ENCODE assay signal across 1 cellular context in the genomic region with DNA sequence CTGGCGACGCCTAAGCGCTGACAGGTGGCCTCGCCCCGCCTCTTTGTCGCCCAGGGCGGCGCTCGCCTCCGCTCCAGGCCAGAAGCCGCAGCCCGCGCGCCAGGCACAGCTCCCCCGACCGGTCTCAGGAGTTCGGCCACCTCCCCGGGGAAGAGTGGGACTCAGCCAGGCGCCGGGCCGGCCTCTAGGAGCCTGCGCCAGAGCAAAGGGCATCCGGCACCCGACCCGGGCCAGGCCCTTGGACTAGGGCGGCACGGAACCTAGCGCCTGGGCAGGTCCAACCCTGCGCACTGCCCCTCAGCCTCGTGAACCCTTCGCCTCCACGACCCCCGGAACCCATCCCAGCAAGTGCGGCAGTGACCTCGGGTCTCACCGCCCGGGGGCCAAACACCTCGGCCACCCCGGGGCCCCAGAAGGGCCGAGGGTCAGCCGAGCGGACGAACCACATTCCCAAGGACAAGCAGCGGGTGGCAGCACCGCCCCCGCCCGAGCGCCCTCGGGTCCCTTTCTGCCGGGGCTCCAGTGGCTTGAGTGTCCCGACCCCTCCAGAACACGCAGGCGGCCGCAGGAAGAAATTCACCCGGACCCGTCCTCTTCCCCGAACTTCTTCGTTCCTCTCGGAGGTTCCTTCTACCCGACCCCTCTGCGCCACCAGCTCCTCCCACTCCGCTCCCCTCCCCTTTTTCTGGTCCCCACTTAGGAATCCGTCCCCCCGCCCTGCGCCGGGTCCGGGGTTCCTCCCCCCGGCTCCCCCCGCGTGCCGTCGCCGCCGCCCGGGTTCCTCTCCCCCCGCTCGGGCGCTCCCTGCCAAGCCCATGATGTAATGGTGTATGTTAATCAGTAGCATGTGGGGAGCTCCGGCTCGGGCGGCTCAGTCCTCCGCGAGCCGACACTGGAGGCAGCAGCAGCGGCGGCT.
TF ChIP-seq lines count a peak whose summit lies in the region.

No MANE protein-coding gene starts in this region.

TF ChIP-seq in HepG2, 621 proteins besides CTCF, POLR2A, EP300 and RAD21 (continued from another document and continues in another):
- TF ChIP-seq, protein P1, sequence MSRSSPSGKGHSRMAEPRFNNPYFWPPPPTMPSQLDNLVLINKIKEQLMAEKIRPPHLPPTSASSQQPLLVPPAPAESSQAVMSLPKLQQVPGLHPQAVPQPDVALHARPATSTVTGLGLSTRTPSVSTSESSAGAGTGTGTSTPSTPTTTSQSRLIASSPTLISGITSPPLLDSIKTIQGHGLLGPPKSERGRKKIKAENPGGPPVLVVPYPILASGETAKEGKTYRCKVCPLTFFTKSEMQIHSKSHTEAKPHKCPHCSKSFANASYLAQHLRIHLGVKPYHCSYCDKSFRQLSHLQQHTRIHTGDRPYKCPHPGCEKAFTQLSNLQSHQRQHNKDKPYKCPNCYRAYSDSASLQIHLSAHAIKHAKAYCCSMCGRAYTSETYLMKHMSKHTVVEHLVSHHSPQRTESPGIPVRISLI (CRISPR knock-in tag; IDR thresholded peaks at IDR 0.05; ENCODE audit: borderline replicate concordance): 0 out of 2 replicates have a peak, but pooled peaks have one; percentile 6
- no peak for TF ChIP-seq PRPF4 (IDR thresholded peaks at IDR 0.05; ENCODE audit: low read depth, low read length, poor library complexity, severe bottlenecking)
- TF ChIP-seq ZSCAN25 (CRISPR knock-in tag; IDR thresholded peaks at IDR 0.05): peak; percentile 50; the same call in 1 of the 2 replicates
- TF ChIP-seq NKX3-1 (CRISPR knock-in tag; IDR thresholded peaks at IDR 0.05): no peak; the same call in 1 of the 2 replicates
- TF ChIP-seq, protein P2, sequence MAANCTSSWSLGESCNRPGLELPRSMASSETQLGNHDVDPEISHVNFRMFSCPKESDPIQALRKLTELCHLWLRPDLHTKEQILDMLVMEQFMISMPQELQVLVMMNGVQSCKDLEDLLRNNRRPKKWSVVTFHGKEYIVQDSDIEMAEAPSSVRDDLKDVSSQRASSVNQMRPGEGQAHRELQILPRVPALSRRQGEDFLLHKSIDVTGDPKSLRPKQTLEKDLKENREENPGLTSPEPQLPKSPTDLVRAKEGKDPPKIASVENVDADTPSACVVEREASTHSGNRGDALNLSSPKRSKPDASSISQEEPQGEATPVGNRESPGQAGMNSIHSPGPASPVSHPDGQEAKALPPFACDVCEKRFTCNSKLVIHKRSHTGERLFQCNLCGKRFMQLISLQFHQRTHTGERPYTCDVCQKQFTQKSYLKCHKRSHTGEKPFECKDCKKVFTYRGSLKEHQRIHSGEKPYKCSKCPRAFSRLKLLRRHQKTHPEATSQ (CRISPR knock-in tag; IDR thresholded peaks at IDR 0.05; ENCODE audit: borderline replicate concordance): peak; percentile 34; the same call in 1 of the 2 replicates
- TF ChIP-seq ZNF777 (CRISPR knock-in tag; IDR thresholded peaks at IDR 0.05): no peak
- TF ChIP-seq TBX3 (IDR thresholded peaks at IDR 0.05; ENCODE audit: borderline replicate concordance): peak; percentile 68; the same call in 1 of the 2 replicates
- peak; percentile 70 for TF ChIP-seq POLR2AphosphoS5 (IDR thresholded peaks at IDR 0.05; ENCODE audit: low read depth, low read length)
- TF ChIP-seq, protein P3, sequence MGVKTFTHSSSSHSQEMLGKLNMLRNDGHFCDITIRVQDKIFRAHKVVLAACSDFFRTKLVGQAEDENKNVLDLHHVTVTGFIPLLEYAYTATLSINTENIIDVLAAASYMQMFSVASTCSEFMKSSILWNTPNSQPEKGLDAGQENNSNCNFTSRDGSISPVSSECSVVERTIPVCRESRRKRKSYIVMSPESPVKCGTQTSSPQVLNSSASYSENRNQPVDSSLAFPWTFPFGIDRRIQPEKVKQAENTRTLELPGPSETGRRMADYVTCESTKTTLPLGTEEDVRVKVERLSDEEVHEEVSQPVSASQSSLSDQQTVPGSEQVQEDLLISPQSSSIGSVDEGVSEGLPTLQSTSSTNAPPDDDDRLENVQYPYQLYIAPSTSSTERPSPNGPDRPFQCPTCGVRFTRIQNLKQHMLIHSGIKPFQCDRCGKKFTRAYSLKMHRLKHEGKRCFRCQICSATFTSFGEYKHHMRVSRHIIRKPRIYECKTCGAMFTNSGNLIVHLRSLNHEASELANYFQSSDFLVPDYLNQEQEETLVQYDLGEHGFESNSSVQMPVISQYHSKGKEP (CRISPR knock-in tag; IDR thresholded peaks at IDR 0.05): peak; percentile 3; the same call in 1 of the 2 replicates
- TF ChIP-seq ZNF83 (CRISPR knock-in tag; IDR thresholded peaks at IDR 0.05; ENCODE audit: borderline replicate concordance): peak; percentile 27; the same call in 1 of the 2 replicates
- 0 out of 2 replicates have a peak, but pooled peaks have one; percentile 29 for TF ChIP-seq SMAD9 (CRISPR knock-in tag; IDR thresholded peaks at IDR 0.05)
- peak; percentile 4 for TF ChIP-seq ELF3 (CRISPR knock-in tag; IDR thresholded peaks at IDR 0.05)
- TF ChIP-seq GATAD2A (CRISPR knock-in tag; IDR thresholded peaks at IDR 0.05): peak; percentile 23; the same call in 1 of the 2 replicates
- no peak for TF ChIP-seq DNMT3B (CRISPR knock-in tag; conservative IDR thresholded peaks at IDR 0.05)
- 0 out of 2 replicates have a peak, but pooled peaks have one; percentile 30 for TF ChIP-seq CREM (IDR thresholded peaks at IDR 0.05)
- no peak for TF ChIP-seq CREM (CRISPR knock-in tag; IDR thresholded peaks at IDR 0.05)
- TF ChIP-seq ZNF160 (CRISPR knock-in tag; IDR thresholded peaks at IDR 0.05): peak; percentile 79; the same call in 1 of the 2 replicates
- TF ChIP-seq ELF4 (CRISPR knock-in tag; IDR thresholded peaks at IDR 0.05; ENCODE audit: borderline replicate concordance): peak; percentile 43; the same call in 1 of the 2 replicates
- no peak for TF ChIP-seq NFYC (CRISPR knock-in tag; IDR thresholded peaks at IDR 0.05)
- TF ChIP-seq, protein P4, sequence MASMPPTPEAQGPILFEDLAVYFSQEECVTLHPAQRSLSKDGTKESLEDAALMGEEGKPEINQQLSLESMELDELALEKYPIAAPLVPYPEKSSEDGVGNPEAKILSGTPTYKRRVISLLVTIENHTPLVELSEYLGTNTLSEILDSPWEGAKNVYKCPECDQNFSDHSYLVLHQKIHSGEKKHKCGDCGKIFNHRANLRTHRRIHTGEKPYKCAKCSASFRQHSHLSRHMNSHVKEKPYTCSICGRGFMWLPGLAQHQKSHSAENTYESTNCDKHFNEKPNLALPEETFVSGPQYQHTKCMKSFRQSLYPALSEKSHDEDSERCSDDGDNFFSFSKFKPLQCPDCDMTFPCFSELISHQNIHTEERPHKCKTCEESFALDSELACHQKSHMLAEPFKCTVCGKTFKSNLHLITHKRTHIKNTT (CRISPR knock-in tag; IDR thresholded peaks at IDR 0.05): no peak
- TF ChIP-seq FOXK1 (CRISPR knock-in tag; IDR thresholded peaks at IDR 0.05; ENCODE audit: borderline replicate concordance, low read depth): peak; percentile 57; the same call in 1 of the 2 replicates
- peak; percentile 87 for TF ChIP-seq ZNF501 (CRISPR knock-in tag; IDR thresholded peaks at IDR 0.05)
- TF ChIP-seq MTF2 (CRISPR knock-in tag; IDR thresholded peaks at IDR 0.05; ENCODE audit: borderline replicate concordance): peak; percentile 88; the same call in 1 of the 2 replicates
- no peak for TF ChIP-seq PPARG (CRISPR knock-in tag; conservative IDR thresholded peaks at IDR 0.05)
- 0 out of 2 replicates have a peak, but pooled peaks have one; percentile 6 for TF ChIP-seq KDM1A (CRISPR knock-in tag; IDR thresholded peaks at IDR 0.05)
- TF ChIP-seq HNF4G (IDR thresholded peaks at IDR 0.05; ENCODE audit: borderline replicate concordance, low read depth, low read length): peak; percentile 55; the same call in 1 of the 2 replicates
- TF ChIP-seq HNF4G (CRISPR knock-in tag; IDR thresholded peaks at IDR 0.05; ENCODE audit: borderline replicate concordance, low read depth): peak; percentile 70; the same call in 1 of the 2 replicates
- TF ChIP-seq U2AF1 (optimal IDR thresholded peaks at IDR 0.05; ENCODE audit: low read depth, low read length): no peak
- TF ChIP-seq ZNF788 (CRISPR knock-in tag; IDR thresholded peaks at IDR 0.05; ENCODE audit: borderline replicate concordance): peak; percentile 46; the same call in 1 of the 2 replicates
- TF ChIP-seq, protein P5, sequence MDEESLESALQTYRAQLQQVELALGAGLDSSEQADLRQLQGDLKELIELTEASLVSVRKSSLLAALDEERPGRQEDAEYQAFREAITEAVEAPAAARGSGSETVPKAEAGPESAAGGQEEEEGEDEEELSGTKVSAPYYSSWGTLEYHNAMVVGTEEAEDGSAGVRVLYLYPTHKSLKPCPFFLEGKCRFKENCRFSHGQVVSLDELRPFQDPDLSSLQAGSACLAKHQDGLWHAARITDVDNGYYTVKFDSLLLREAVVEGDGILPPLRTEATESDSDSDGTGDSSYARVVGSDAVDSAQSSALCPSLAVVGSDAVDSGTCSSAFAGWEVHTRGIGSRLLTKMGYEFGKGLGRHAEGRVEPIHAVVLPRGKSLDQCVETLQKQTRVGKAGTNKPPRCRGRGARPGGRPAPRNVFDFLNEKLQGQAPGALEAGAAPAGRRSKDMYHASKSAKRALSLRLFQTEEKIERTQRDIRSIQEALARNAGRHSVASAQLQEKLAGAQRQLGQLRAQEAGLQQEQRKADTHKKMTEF (CRISPR knock-in tag; IDR thresholded peaks at IDR 0.05): peak; percentile 85
- no peak for TF ChIP-seq ZNF207 (IDR thresholded peaks at IDR 0.05; ENCODE audit: borderline replicate concordance)
- TF ChIP-seq, protein P6, sequence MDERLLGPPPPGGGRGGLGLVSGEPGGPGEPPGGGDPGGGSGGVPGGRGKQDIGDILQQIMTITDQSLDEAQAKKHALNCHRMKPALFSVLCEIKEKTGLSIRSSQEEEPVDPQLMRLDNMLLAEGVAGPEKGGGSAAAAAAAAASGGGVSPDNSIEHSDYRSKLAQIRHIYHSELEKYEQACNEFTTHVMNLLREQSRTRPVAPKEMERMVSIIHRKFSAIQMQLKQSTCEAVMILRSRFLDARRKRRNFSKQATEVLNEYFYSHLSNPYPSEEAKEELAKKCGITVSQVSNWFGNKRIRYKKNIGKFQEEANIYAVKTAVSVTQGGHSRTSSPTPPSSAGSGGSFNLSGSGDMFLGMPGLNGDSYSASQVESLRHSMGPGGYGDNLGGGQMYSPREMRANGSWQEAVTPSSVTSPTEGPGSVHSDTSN (CRISPR knock-in tag; IDR thresholded peaks at IDR 0.05): no peak
- TF ChIP-seq ZEB1 (IDR thresholded peaks at IDR 0.05; ENCODE audit: insufficient replicate concordance, low read depth): peak; percentile 70
- 0 out of 2 replicates have a peak, but pooled peaks have one; percentile 38 for TF ChIP-seq KLF13 (CRISPR knock-in tag; IDR thresholded peaks at IDR 0.05)
- TF ChIP-seq ZNF572 (CRISPR knock-in tag; IDR thresholded peaks at IDR 0.05): 0 out of 2 replicates have a peak, but pooled peaks have one; percentile 64
- TF ChIP-seq ZNF569 (CRISPR knock-in tag; IDR thresholded peaks at IDR 0.05; ENCODE audit: borderline replicate concordance): no peak
- peak; percentile 89; the same call in 1 of the 2 replicates for TF ChIP-seq PHF21A (CRISPR knock-in tag; IDR thresholded peaks at IDR 0.05)
- peak; percentile 54 for TF ChIP-seq TBL1XR1 (IDR thresholded peaks at IDR 0.05; ENCODE audit: borderline replicate concordance, low read length, partially characterized antibody)
- peak; percentile 22; the same call in 1 of the 2 replicates for TF ChIP-seq ZNF180 (CRISPR knock-in tag; IDR thresholded peaks at IDR 0.05; ENCODE audit: borderline replicate concordance, low read depth)
- no peak for TF ChIP-seq ZFP36L2 (CRISPR knock-in tag; IDR thresholded peaks at IDR 0.05)
- no peak for TF ChIP-seq EZH2 (conservative IDR thresholded peaks at IDR 0.05; ENCODE audit: low read depth, low read length)
- no peak; the same call in 1 of the 2 replicates for TF ChIP-seq ZNF549 (CRISPR knock-in tag; IDR thresholded peaks at IDR 0.05)
- TF ChIP-seq NR2F1 (CRISPR knock-in tag; IDR thresholded peaks at IDR 0.05): peak; percentile 55 to 74; a peak in 3 of 4 replicates
- peak; percentile 51; the same call in 1 of the 2 replicates for TF ChIP-seq MEIS1 (CRISPR knock-in tag; IDR thresholded peaks at IDR 0.05; ENCODE audit: borderline replicate concordance)
- TF ChIP-seq ZKSCAN5 (CRISPR knock-in tag; IDR thresholded peaks at IDR 0.05): no peak
- peak; percentile 56; the same call in 1 of the 2 replicates for TF ChIP-seq REPIN1 (CRISPR knock-in tag; IDR thresholded peaks at IDR 0.05; ENCODE audit: borderline replicate concordance, low read depth)
- TF ChIP-seq, protein P7, sequence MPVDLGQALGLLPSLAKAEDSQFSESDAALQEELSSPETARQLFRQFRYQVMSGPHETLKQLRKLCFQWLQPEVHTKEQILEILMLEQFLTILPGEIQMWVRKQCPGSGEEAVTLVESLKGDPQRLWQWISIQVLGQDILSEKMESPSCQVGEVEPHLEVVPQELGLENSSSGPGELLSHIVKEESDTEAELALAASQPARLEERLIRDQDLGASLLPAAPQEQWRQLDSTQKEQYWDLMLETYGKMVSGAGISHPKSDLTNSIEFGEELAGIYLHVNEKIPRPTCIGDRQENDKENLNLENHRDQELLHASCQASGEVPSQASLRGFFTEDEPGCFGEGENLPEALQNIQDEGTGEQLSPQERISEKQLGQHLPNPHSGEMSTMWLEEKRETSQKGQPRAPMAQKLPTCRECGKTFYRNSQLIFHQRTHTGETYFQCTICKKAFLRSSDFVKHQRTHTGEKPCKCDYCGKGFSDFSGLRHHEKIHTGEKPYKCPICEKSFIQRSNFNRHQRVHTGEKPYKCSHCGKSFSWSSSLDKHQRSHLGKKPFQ (CRISPR knock-in tag; IDR thresholded peaks at IDR 0.05; ENCODE audit: insufficient replicate concordance): peak; percentile 85
- TF ChIP-seq, protein P8, sequence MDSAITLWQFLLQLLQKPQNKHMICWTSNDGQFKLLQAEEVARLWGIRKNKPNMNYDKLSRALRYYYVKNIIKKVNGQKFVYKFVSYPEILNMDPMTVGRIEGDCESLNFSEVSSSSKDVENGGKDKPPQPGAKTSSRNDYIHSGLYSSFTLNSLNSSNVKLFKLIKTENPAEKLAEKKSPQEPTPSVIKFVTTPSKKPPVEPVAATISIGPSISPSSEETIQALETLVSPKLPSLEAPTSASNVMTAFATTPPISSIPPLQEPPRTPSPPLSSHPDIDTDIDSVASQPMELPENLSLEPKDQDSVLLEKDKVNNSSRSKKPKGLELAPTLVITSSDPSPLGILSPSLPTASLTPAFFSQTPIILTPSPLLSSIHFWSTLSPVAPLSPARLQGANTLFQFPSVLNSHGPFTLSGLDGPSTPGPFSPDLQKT (CRISPR knock-in tag; IDR thresholded peaks at IDR 0.05; ENCODE audit: borderline replicate concordance): no peak; the same call in 1 of the 2 replicates
- peak; percentile 90 for TF ChIP-seq YEATS4 (CRISPR knock-in tag; IDR thresholded peaks at IDR 0.05; ENCODE audit: borderline replicate concordance)
- TF ChIP-seq ZNF251 (CRISPR knock-in tag; IDR thresholded peaks at IDR 0.05): no peak
- TF ChIP-seq, protein P9, sequence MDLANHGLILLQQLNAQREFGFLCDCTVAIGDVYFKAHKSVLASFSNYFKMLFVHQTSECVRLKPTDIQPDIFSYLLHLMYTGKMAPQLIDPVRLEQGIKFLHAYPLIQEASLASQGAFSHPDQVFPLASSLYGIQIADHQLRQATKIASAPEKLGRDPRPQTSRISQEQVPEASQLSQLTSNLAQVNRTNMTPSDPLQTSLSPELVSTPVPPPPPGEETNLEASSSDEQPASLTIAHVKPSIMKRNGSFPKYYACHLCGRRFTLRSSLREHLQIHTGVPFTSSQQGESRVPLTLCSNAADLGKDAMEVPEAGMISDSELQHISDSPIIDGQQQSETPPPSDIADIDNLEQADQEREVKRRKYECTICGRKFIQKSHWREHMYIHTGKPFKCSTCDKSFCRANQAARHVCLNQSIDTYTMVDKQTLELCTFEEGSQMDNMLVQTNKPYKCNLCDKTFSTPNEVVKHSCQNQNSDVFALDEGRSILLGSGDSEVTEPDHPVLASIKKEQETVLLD (CRISPR knock-in tag; IDR thresholded peaks at IDR 0.05; ENCODE audit: low read depth): peak; percentile 69; the same call in 1 of the 2 replicates
- TF ChIP-seq IKZF4 (CRISPR knock-in tag; IDR thresholded peaks at IDR 0.05; ENCODE audit: borderline replicate concordance, low read depth, not compliant biosample characterization): peak; percentile 86
- peak; percentile 76; the same call in 1 of the 2 replicates for TF ChIP-seq TGIF2 (CRISPR knock-in tag; IDR thresholded peaks at IDR 0.05)
